In genomic region chr10:102799691-102800435, GRCh38 we compare ENCODE assay signal across 1 cellular context.
TF ChIP-seq lines count a peak whose summit lies in the region.

No MANE protein-coding gene starts in this region.

TF ChIP-seq in endothelial cell of umbilical vein, 7 proteins besides CTCF, POLR2A, EP300 and RAD21:
- TF ChIP-seq MYC (IDR thresholded peaks at IDR 0.05; ENCODE audit: low read depth, low read length) (no peak), GATA2 (IDR thresholded peaks at IDR 0.05; ENCODE audit: insufficient read depth, insufficient read length, low read depth, low read length) (no peak), POLR2AphosphoS5 (IDR thresholded peaks at IDR 0.05; ENCODE audit: insufficient read depth, low read depth, low read length) (no peak), FOS (IDR thresholded peaks at IDR 0.05; ENCODE audit: borderline replicate concordance, insufficient read depth, low read length) (no peak), EZH2 (IDR thresholded peaks at IDR 0.05; ENCODE audit: borderline replicate concordance, low read depth, low read length, severe bottlenecking) (no peak), JUN (IDR thresholded peaks at IDR 0.05; ENCODE audit: borderline replicate concordance, insufficient read depth, insufficient read length, low read depth) (no peak)
